Comparison of ENCODE assay signal across 6 cellular contexts in genomic region chr21:14084068-14084501, GRCh38.
"Had no signal": no experiment of that assay in that cellular context is flagged by ENCODE, and none has a peak within 500 bp of the region (broad histone marks: within the 10 kb centered on the region; RNA-seq: fewer than 3 reads in every experiment).

No MANE protein-coding gene starts in this region.

- H3K9me3 Mint-ChIP-seq: GM23338, IgD-negative memory B cell had no signal

- H2AFZ ChIP-seq: GM23338 had no signal

- DNase-seq: H9, HCEC 1CT had no signal

- H3K4me3 ChIP-seq: GM23338 had no signal

- ATAC-seq: GM23338, HepG2 had no signal

- H3K27ac Mint-ChIP-seq: GM23338, H9 had no signal

- H3K4me3 Mint-ChIP-seq: GM23338, H9, IgD-negative memory B cell had no signal

- H3K4me2 ChIP-seq: GM23338 had no signal

- H3K27me3 Mint-ChIP-seq: IgD-negative memory B cell had no signal

- H3K27ac ChIP-seq: HL-60 had no signal
